In the genomic region with DNA sequence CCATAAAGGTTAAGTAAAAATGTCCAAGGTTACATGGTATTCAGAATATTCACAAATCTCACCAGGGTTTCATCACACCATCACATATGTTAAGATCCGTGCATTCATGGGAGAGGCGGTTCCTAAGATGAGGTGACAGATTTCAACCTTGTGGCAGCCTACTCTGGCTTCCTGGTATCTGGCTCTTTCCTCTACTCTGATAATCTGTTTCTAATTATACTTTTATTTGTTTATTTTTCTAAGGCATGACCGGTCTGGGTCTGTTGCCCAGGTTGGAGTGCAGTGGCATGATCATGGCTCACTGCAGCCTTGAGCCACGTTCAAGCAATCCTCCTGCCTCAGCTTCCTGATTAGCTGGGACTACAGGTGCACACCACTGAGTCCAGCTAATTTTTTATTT, we compare ENCODE assay signal across 9 cellular contexts. TPM values are rescaled to one million over a fixed set of nuclear protein-coding genes. Genes with fewer than 3 reads are reported as not detected.
DNase-seq lines count a peak whose midpoint lies in the region; ATAC-seq and TF ChIP-seq lines count a peak whose summit lies in the region.
"Had no signal": no experiment of that assay in that cellular context is flagged by ENCODE, and none has a peak within 500 bp of the region (broad histone marks: within the 10 kb centered on the region; RNA-seq: fewer than 3 reads in every experiment).

No MANE protein-coding gene starts in this region.

- 0 out of 2 replicates have a peak overlapping the region, but pooled peaks have one; percentile 1 for H3K4me2 ChIP-seq in PC-3 (ENCODE audit: low read length)

- ATAC-seq in PC-3 (peak; percentile 91), psoas muscle (peak; percentile 60 to 88 (median 84))
- ATAC-seq: activated T-cell treated with anti-CD3 and anti-CD28 coated beads, Interleukin-2, amount 50 U/mL, for 72 hours had no signal

- no peak for TF ChIP-seq CTCF in PC-3 (conservative IDR thresholded peaks at IDR 0.05; ENCODE audit: low read depth, low read length)
- no peak for TF ChIP-seq CTCF in psoas muscle (IDR thresholded peaks at IDR 0.05)

- CTCF ChIA-PET in PC-3 (lab: Charles Lee) = no interaction called here

- H3K27me3 ChIP-seq in PC-3 (ENCODE audit: low read length) (no peaks in the 10 kb centered on the region), psoas muscle (ENCODE audit: insufficient read depth in 3 of 3, low read length in 2 of 3) (no peaks in the 10 kb centered on the region), SJCRH30 (no peaks in the 10 kb centered on the region)

- H3K27ac ChIP-seq in PC-3 (ENCODE audit: low read length) (no peak overlapping the region), psoas muscle (peak overlapping the region; percentile 81), SJCRH30 (no peak overlapping the region)

- peaks cover 41% of the 10 kb centered on the region for H4K20me1 ChIP-seq in PC-3 (ENCODE audit: low read length)

- DNase-seq in EL = peak; percentile 59
- peak; percentile 15 for DNase-seq in PC-3
- DNase-seq in fibroblast of the conjunctiva (ENCODE audit: low read depth) = peak; percentile 28
- peak in 1 of 2 donors; percentile 63 for DNase-seq in psoas muscle
- no peak for DNase-seq in SJCRH30
- DNase-seq in ACHN = no peak
- no peak for DNase-seq in NCI-H1417 (lab: John Stamatoyannopoulos, UW)
- no peak for DNase-seq in NCI-H1436 (lab: John Stamatoyannopoulos, UW)
- DNase-seq: activated T-cell treated with anti-CD3 and anti-CD28 coated beads, Interleukin-2, amount 50 U/mL, for 72 hours had no signal

- intact Hi-C loops in PC-3 (cut with micrococcal nuclease) (loop anchor here (5.0 kb wide), 1 partner anchor 33 kb away; the partner anchor contains the start of gene RAF1), psoas muscle (cut with DNase I) (loop anchor here in 1 of 2 donors (5.0 kb wide), 1 partner anchor 33 kb away; the partner anchor contains the start of gene RAF1)

- H3K9ac ChIP-seq in PC-3 (ENCODE audit: low read length) = no peak overlapping the region

- BruUV-seq in PC-3 (replicated peaks; lab: Mats Ljungman, UMichigan) = no TSS peak

- H3K4me1 ChIP-seq in PC-3 (ENCODE audit: insufficient read depth, low read length) = peaks cover 6% of the 10 kb centered on the region; the same call in 1 of the 2 replicates
- peaks cover 59% of the 10 kb centered on the region for H3K4me1 ChIP-seq in psoas muscle
- H3K4me1 ChIP-seq in SJCRH30 = no peaks in the 10 kb centered on the region

- H3K9me3 ChIP-seq in PC-3 (ENCODE audit: low read length) (no peaks in the 10 kb centered on the region), psoas muscle (no peaks in the 10 kb centered on the region), SJCRH30 (replicated peaks) (no peaks in the 10 kb centered on the region)

- H3K4me3 ChIP-seq in PC-3 (ENCODE audit: low read length) = no peak overlapping the region
- H3K4me3 ChIP-seq in psoas muscle = peak overlapping the region; percentile 12
- H3K4me3 ChIP-seq in SJCRH30 = no peak overlapping the region

- H3K9me2 ChIP-seq in PC-3 (replicated peaks; ENCODE audit: low read length) = no peaks in the 10 kb centered on the region

- POLR2A ChIA-PET in PC-3 (lab: Charles Lee; ENCODE audit: unreplicated experiment) = no interaction called here

- no peak overlapping the region for H2AFZ ChIP-seq in PC-3 (ENCODE audit: low read length)

- H3F3A ChIP-seq in PC-3 (ENCODE audit: low read length, unreplicated experiment) = no peaks in the 10 kb centered on the region

- WGBS in psoas muscle, 3 donors = 12 to 20% (median 15%) methylated on average over 4 of the region's 4 CpGs

- H3K36me3 ChIP-seq in PC-3 (ENCODE audit: low read depth, low read length) = no peaks in the 10 kb centered on the region
- H3K36me3 ChIP-seq in psoas muscle (ENCODE audit: insufficient read depth in 1 of 2, low read depth in 1 of 2) = no peaks in the 10 kb centered on the region
- no peaks in the 10 kb centered on the region for H3K36me3 ChIP-seq in SJCRH30

- peaks cover 100% of the 10 kb centered on the region for H3K79me2 ChIP-seq in PC-3 (ENCODE audit: low read length)

- in situ Hi-C loops in ACHN (cut with HindIII; ENCODE audit: low pct_ligation_motif_present, low pct_unique_long_range_greater_than_20kb, low sequenced_read_pairs) = no loop called here

RNA-seq across cellular contexts. Expression of gene RAF1, which starts 34.4 kb away (rescaled TPM):
- total RNA-seq in PC-3 (2014; rRNA removed) (113 and 130 TPM in 2 replicates), psoas muscle (100 to 1,000 TPM; 109 to 221 (median 160) TPM)
- polyA plus RNA-seq in psoas muscle = 100 to 1,000 TPM in 2 of 3 donors, 10 to 100 TPM in 1; 87.2 to 391 (median 132) TPM
- 125 and 129 TPM in 2 replicates for total RNA-seq in SJCRH30 (2014; rRNA removed; shearing (Covaris generic))

Comparison
In these comparisons a context has a peak if more than half of its experiments do, and no peak if none do; other contexts are left out.
1. DNase-seq: peak in EL (single experiment), PC-3 (single experiment) and fibroblast of the conjunctiva (single experiment); none in SJCRH30 (0 of 2), ACHN (single experiment), NCI-H1417 (0 of 3) and NCI-H1436 (single experiment).